In genomic region chrX:39012561-39013209, GRCh38 we compare ENCODE assay signal across 20 cellular contexts.
A peak's percentile ranks its signal among the peaks of the same experiment; 100 is the strongest.
DNase-seq lines count a peak whose midpoint lies in the region; ATAC-seq, FAIRE-seq and TF ChIP-seq lines count a peak whose summit lies in the region.
"Had no signal": no experiment of that assay in that cellular context is flagged by ENCODE, and none has a peak within 500 bp of the region (broad histone marks: within the 10 kb centered on the region; RNA-seq: fewer than 3 reads in every experiment).

No MANE protein-coding gene starts in this region.

- H3K27ac ChIP-seq in colonic mucosa (peak overlapping the region; percentile 47), thoracic aorta (peak overlapping the region; percentile 34 to 55)
- H3K27ac ChIP-seq: left lung, SK-N-MC had no signal

- H3K27me3 Mint-ChIP-seq in T-cell = no peaks in the 10 kb centered on the region
- H3K27me3 Mint-ChIP-seq: stimulated activated naive CD8-positive, alpha-beta T cell treated with anti-CD3 and anti-CD28 coated beads, Interleukin-15, amount 100 ng/mL, for 72 hours had no signal

- intact Hi-C loops in colonic mucosa (cut with DNase I) = no loop called here

- TF ChIP-seq CTCF in colonic mucosa (IDR thresholded peaks at IDR 0.05) (no peak), thoracic aorta (IDR thresholded peaks at IDR 0.05) (no peak)

- H3K4me1 ChIP-seq in colonic mucosa (no peaks in the 10 kb centered on the region), thoracic aorta (ENCODE audit: control insufficient read depth in 1 of 2, low read depth in 2 of 2) (peaks cover 4 to 31% of the 10 kb centered on the region in 2 donors)
- H3K4me1 ChIP-seq: left lung had no signal

- no peak overlapping the region for H3K4me3 ChIP-seq in colonic mucosa
- H3K4me3 ChIP-seq in thoracic aorta = no peak overlapping the region
- H3K4me3 ChIP-seq: left lung, SK-N-MC had no signal

- no peak for TF ChIP-seq POLR2A in H54 (IDR thresholded peaks at IDR 0.05; ENCODE audit: low read depth, low read length)

- no peak overlapping the region for H3K4me3 Mint-ChIP-seq in T-cell
- H3K4me3 Mint-ChIP-seq: CD8-positive, alpha-beta memory T cell; endodermal cell; neural crest cell; stimulated activated naive CD8-positive, alpha-beta T cell treated with anti-CD3 and anti-CD28 coated beads, Interleukin-15, amount 100 ng/mL, for 72 hours had no signal

- H3K27me3 ChIP-seq in colonic mucosa = no peaks in the 10 kb centered on the region
- H3K27me3 ChIP-seq in thoracic aorta (replicated peaks; ENCODE audit: insufficient read depth) = no peaks in the 10 kb centered on the region
- H3K27me3 ChIP-seq: left lung had no signal

- FAIRE-seq in H54 (lab: Jason Lieb, UNC) = no peak
- FAIRE-seq: small intestine had no signal

- no peaks in the 10 kb centered on the region for H3K36me3 Mint-ChIP-seq in T-cell
- H3K36me3 Mint-ChIP-seq: CD8-positive, alpha-beta memory T cell had no signal

- no peaks in the 10 kb centered on the region for H3K9me3 Mint-ChIP-seq in T-cell
- H3K9me3 Mint-ChIP-seq: CD8-positive, alpha-beta memory T cell had no signal

- H3K9ac ChIP-seq in colonic mucosa (ENCODE audit: low read depth in 2 of 2, low read length in 2 of 2) = no peak overlapping the region

- DNase-seq in NCI-H2227 treated with DMSO at 0.1 percent for 48 hours (lab: John Stamatoyannopoulos, UW) (peak; percentile 14), NCI-H2227 (lab: John Stamatoyannopoulos, UW; ENCODE audit: unreplicated experiment) (no peak), colonic mucosa (no peak), islet precursor cell (peak; percentile 67), thoracic aorta (ENCODE audit: low spot score) (no peak), T-cell (no peak), H54 (ENCODE audit: insufficient read length, low spot score) (no peak)
- DNase-seq: 8988T; activated gamma-delta T cell treated with Interleukin-2 at 50 U/mL for 16 hours; CD8-positive, alpha-beta memory T cell; endodermal cell; HCEC 1CT; hippocampal formation; left lung; NCI-H2107; stimulated activated naive CD8-positive, alpha-beta T cell treated with anti-CD3 and anti-CD28 coated beads, Interleukin-15, amount 100 ng/mL, for 72 hours had no signal

- POLR2A ChIA-PET in T-cell (lab: Charles Lee) = no interaction called here

- H3K4me1 Mint-ChIP-seq in T-cell = no peaks in the 10 kb centered on the region
- H3K4me1 Mint-ChIP-seq: CD8-positive, alpha-beta memory T cell had no signal

- ATAC-seq in thoracic aorta (ENCODE audit: insufficient number of reproducible peaks, low FRiP score, low read depth) (no peak), HG02884 (IDR thresholded peaks at IDR 0.05; ENCODE audit: unreplicated experiment) (no peak), T-cell (replicated peaks in 1 of 4) (no peak)
- ATAC-seq: left lung; stimulated activated naive CD8-positive, alpha-beta T cell treated with anti-CD3 and anti-CD28 coated beads, Interleukin-15, amount 100 ng/mL, for 72 hours had no signal

- no peak overlapping the region for H3K27ac Mint-ChIP-seq in T-cell
- H3K27ac Mint-ChIP-seq: endodermal cell; stimulated activated naive CD8-positive, alpha-beta T cell treated with anti-CD3 and anti-CD28 coated beads, Interleukin-15, amount 100 ng/mL, for 72 hours had no signal

- H3K9me3 ChIP-seq in colonic mucosa (no peaks in the 10 kb centered on the region), thoracic aorta (no peaks in the 10 kb centered on the region)
- H3K9me3 ChIP-seq: left lung had no signal

- no peaks in the 10 kb centered on the region for H3K36me3 ChIP-seq in colonic mucosa
- no peaks in the 10 kb centered on the region for H3K36me3 ChIP-seq in thoracic aorta
- H3K36me3 ChIP-seq: left lung had no signal

- CTCF ChIA-PET in T-cell (lab: Charles Lee) = no interaction called here

Comparison
In these comparisons a context has a peak if more than half of its experiments do, and no peak if none do; other contexts are left out.
1. DNase-seq: peak in NCI-H2227 treated with DMSO at 0.1 percent for 48 hours (single experiment) and islet precursor cell (single experiment); none in NCI-H2227 (single experiment), colonic mucosa (single experiment), thoracic aorta (single experiment), T-cell (0 of 34) and H54 (single experiment).